Comparison of ENCODE assay signal across 20 cellular contexts in genomic region chr17:56441331-56441730, GRCh38.
A peak's percentile ranks its signal among the peaks of the same experiment; 100 is the strongest.
DNase-seq lines count a peak whose midpoint lies in the region; ATAC-seq, FAIRE-seq and TF ChIP-seq lines count a peak whose summit lies in the region.
"Had no signal": no experiment of that assay in that cellular context is flagged by ENCODE, and none has a peak within 500 bp of the region (broad histone marks: within the 10 kb centered on the region; RNA-seq: fewer than 3 reads in every experiment).

No MANE protein-coding gene starts in this region.

- POLR2A ChIA-PET in MCF 10A (lab: Yijun Ruan, JAX) = no interaction called here

- H3K27ac ChIP-seq in breast epithelium (no peak overlapping the region), RWPE2 (ENCODE audit: poor library complexity, severe bottlenecking) (peak overlapping the region; percentile 56)
- H3K27ac ChIP-seq: left lung, PC-9, psoas muscle had no signal

- no peaks in the 10 kb centered on the region for H3K36me3 ChIP-seq in breast epithelium
- H3K36me3 ChIP-seq in RWPE2 (ENCODE audit: low read depth) = no peaks in the 10 kb centered on the region
- H3K36me3 ChIP-seq: left lung had no signal

- H3K4me1 Mint-ChIP-seq in MCF 10A (ENCODE audit: insufficient read depth, unreplicated experiment) = peaks cover 7% of the 10 kb centered on the region
- H3K4me1 Mint-ChIP-seq: naive thymus-derived CD4-positive, alpha-beta T cell; T-helper 17 cell had no signal

- CTCF ChIA-PET in MCF 10A (lab: Yijun Ruan, JAX) = no interaction called here

- ATAC-seq in RWPE2 (ENCODE audit: low read depth) (peak; percentile 61; the same call in 2 of the 3 replicates), GM21619 (IDR thresholded peaks at IDR 0.05; ENCODE audit: unreplicated experiment) (no peak)
- ATAC-seq: left lung; naive thymus-derived CD4-positive, alpha-beta T cell; psoas muscle; T-helper 17 cell had no signal

- H3K9me3 ChIP-seq in breast epithelium (no peaks in the 10 kb centered on the region), RWPE2 (ENCODE audit: severe bottlenecking) (no peaks in the 10 kb centered on the region)
- H3K9me3 ChIP-seq: left lung, psoas muscle had no signal

- DNase-seq in MCF 10A (ENCODE audit: unreplicated experiment) (peak; percentile 22), breast epithelium (ENCODE audit: low spot score in 2 of 2) (no peak), RWPE2 (ENCODE audit: low spot score) (no peak), fibroblast of the aortic adventitia (ENCODE audit: low read depth) (peak; percentile 73), foreskin melanocyte (no peak), DMS53 (lab: John Stamatoyannopoulos, UW) (no peak), RCC 7860 (ENCODE audit: low spot score) (no peak)
- DNase-seq: ACHN; activated CD4-positive, alpha-beta T cell treated with anti-CD3 and anti-CD28 coated beads for 4 hours; Calu3; erythroblast; left lung; naive thymus-derived CD4-positive, alpha-beta T cell; NCI-H187 treated with DMSO at 0.1 percent for 48 hours; NCI-H526 treated with DMSO at 0.1 percent for 48 hours; PC-9; psoas muscle; substantia nigra; T-helper 17 cell had no signal

- TF ChIP-seq CTCF in MCF 10A (IDR thresholded peaks at IDR 0.05; ENCODE audit: unreplicated experiment) (no peak), breast epithelium (IDR thresholded peaks at IDR 0.05) (no peak), RWPE2 (IDR thresholded peaks at IDR 0.05; ENCODE audit: poor library complexity, severe bottlenecking) (no peak), fibroblast of the aortic adventitia (IDR thresholded peaks at IDR 0.05; ENCODE audit: insufficient read depth, low read length) (no peak)

- H3K27me3 ChIP-seq in breast epithelium = no peaks in the 10 kb centered on the region
- no peaks in the 10 kb centered on the region for H3K27me3 ChIP-seq in RWPE2 (ENCODE audit: insufficient read depth, poor library complexity, severe bottlenecking)
- H3K27me3 ChIP-seq: left lung had no signal

- no peaks in the 10 kb centered on the region for H3K27me3 Mint-ChIP-seq in MCF 10A (ENCODE audit: insufficient read depth, unreplicated experiment)

- no peak for FAIRE-seq in RCC 7860 (lab: Jason Lieb, UNC)

- no TSS peak for BruUV-seq in MCF 10A (replicated peaks; lab: Mats Ljungman, UMichigan)

- no peak for TF ChIP-seq POLR2A in breast epithelium (IDR thresholded peaks at IDR 0.05)

- H3K4me1 ChIP-seq in breast epithelium (no peaks in the 10 kb centered on the region), RWPE2 (ENCODE audit: insufficient read depth, poor library complexity, severe bottlenecking) (peaks cover 18% of the 10 kb centered on the region)
- H3K4me1 ChIP-seq: left lung, psoas muscle had no signal

- no peak overlapping the region for H3K4me3 Mint-ChIP-seq in MCF 10A (ENCODE audit: unreplicated experiment)
- H3K4me3 Mint-ChIP-seq: naive thymus-derived CD4-positive, alpha-beta T cell; T-helper 17 cell had no signal

- H3K36me3 Mint-ChIP-seq in MCF 10A (ENCODE audit: insufficient read depth, unreplicated experiment) = no peaks in the 10 kb centered on the region
- H3K36me3 Mint-ChIP-seq: naive thymus-derived CD4-positive, alpha-beta T cell had no signal

- H3K27ac Mint-ChIP-seq in MCF 10A (ENCODE audit: low read depth, unreplicated experiment) = no peak overlapping the region
- H3K27ac Mint-ChIP-seq: naive thymus-derived CD4-positive, alpha-beta T cell; T-helper 17 cell had no signal

- intact Hi-C loops in MCF 10A (cut with micrococcal nuclease) (no loop called here), breast epithelium (cut with DNase I; ENCODE audit: low total_unique reads) (no loop called here)

- H3K9me3 Mint-ChIP-seq in MCF 10A (ENCODE audit: unreplicated experiment) = no peaks in the 10 kb centered on the region

- H3K4me3 ChIP-seq in breast epithelium (no peak overlapping the region), RWPE2 (ENCODE audit: severe bottlenecking) (no peak overlapping the region), fibroblast of the aortic adventitia (ENCODE audit: low read depth, low read length) (no peak overlapping the region)
- H3K4me3 ChIP-seq: left lung, PC-9, psoas muscle had no signal

Comparison
In these comparisons a context has a peak if more than half of its experiments do, and no peak if none do; other contexts are left out.
1. DNase-seq: peak in MCF 10A (single experiment) and fibroblast of the aortic adventitia (single experiment); none in breast epithelium (0 of 2), RWPE2 (single experiment), foreskin melanocyte (single experiment), DMS53 (single experiment) and RCC 7860 (single experiment).